8 cellular contexts compared by ENCODE assay signal in genomic region chr21:17611414-17612022, GRCh38. TPM values are rescaled to one million over a fixed set of nuclear protein-coding genes. Genes with fewer than 3 reads are reported as not detected.
DNase-seq lines count a peak whose midpoint lies in the region; ATAC-seq and TF ChIP-seq lines count a peak whose summit lies in the region.

No MANE protein-coding gene starts in this region.

- peaks cover 10 to 17% (median 16%) of the 10 kb centered on the region in 3 donors for H3K4me1 Mint-ChIP-seq in naive B cell

- H3K9me3 Mint-ChIP-seq in naive B cell = no peaks in the 10 kb centered on the region

- peak overlapping the region; percentile 32 for H3K27ac ChIP-seq in HL-60 (replicated peaks)

- peak overlapping the region; percentile 80 for H3K4me3 ChIP-seq in HL-60 (replicated peaks; ENCODE audit: insufficient read depth, low read length)

- H3K36me3 Mint-ChIP-seq in naive B cell = peaks cover 0 to 6% of the 10 kb centered on the region in 2 donors

- H3K27ac Mint-ChIP-seq in naive B cell = peak overlapping the region; percentile 74 to 98 (median 93)

- no peak for TF ChIP-seq CTCF in HL-60 (IDR thresholded peaks at IDR 0.05; ENCODE audit: insufficient read depth, low read length)

- DNase-seq in Caki2 (ENCODE audit: low read depth) (peak; percentile 77), HL-60 (ENCODE audit: low read depth in 1 of 2, low spot score in 1 of 2) (peak in 1 of 2 experiments; percentile 46), OCI-M1 (lab: John Stamatoyannopoulos, UW) (peak; percentile 88), fibroblast of gingiva (ENCODE audit: low read depth) (peak; percentile 88), naive B cell (peak; percentile 65)
- DNase-seq in activated T-cell treated with anti-CD3 and anti-CD28 coated beads, Interleukin-2, amount 50 U/mL, for 48 hours = peak; percentile 86
- peak; percentile 55 to 76 for DNase-seq in stimulated activated CD8-positive, alpha-beta memory T cell treated with anti-CD3 and anti-CD28 coated beads, Interleukin-7, amount 100 ng/mL, for 48 hours (ENCODE audit: extremely low read depth in 1 of 2, low read depth in 1 of 2)

- in situ Hi-C loops in Caki2 (cut with HindIII; ENCODE audit: low pct_unique_long_range_greater_than_20kb, low sequenced_read_pairs) = no loop called here

- ATAC-seq in GM19467 (IDR thresholded peaks at IDR 0.05; ENCODE audit: unreplicated experiment) = peak; percentile 53
- ATAC-seq in naive B cell (ENCODE audit: low read depth in 2 of 2) = peak; percentile 65 to 68

- no peaks in the 10 kb centered on the region for H3K27me3 ChIP-seq in HL-60 (ENCODE audit: insufficient read depth, poor library complexity, severe bottlenecking)

- no peaks in the 10 kb centered on the region for H3K27me3 Mint-ChIP-seq in naive B cell

- peak overlapping the region; percentile 86 to 96 (median 91) for H3K4me3 Mint-ChIP-seq in naive B cell

RNA-seq across cellular contexts. Expression of gene BTG3, which starts 1.2 kb away (rescaled TPM):
- total RNA-seq in Caki2 (2014; rRNA removed; shearing (Covaris generic); ENCODE audit: low replicate concordance) = 50.6 and 120 TPM in 2 replicates
- polyA plus RNA-seq in naive B cell (ENCODE audit: low read depth in 6 of 6) = 1 to 10 TPM; 5.5 to 9.7 (median 7.9) TPM
